ENCODE assay signal across 9 cellular contexts in genomic region chr5:179633501-179634369, GRCh38. TPM values are rescaled to one million over a fixed set of nuclear protein-coding genes. Genes with fewer than 3 reads are reported as not detected.
A peak's percentile ranks its signal among the peaks of the same experiment; 100 is the strongest.
DNase-seq lines count a peak whose midpoint lies in the region; ATAC-seq, FAIRE-seq and TF ChIP-seq lines count a peak whose summit lies in the region.
"Not testable (repeated sequence)": the region's sequence is repeated elsewhere in the genome, so short reads cannot be mapped to it uniquely, and the experiment has no call there.
"Had no signal": no experiment of that assay in that cellular context is flagged by ENCODE, and none has a peak within 500 bp of the region (broad histone marks: within the 10 kb centered on the region; RNA-seq: fewer than 3 reads in every experiment).

No MANE protein-coding gene starts in this region.

- H4K20me1 ChIP-seq in K562 (replicated peaks; ENCODE audit: control insufficient read depth, insufficient read depth, low read length): not testable (repeated sequence)

- H3K9me1 ChIP-seq in K562 (ENCODE audit: control insufficient read depth, insufficient read depth, low read length): not testable (repeated sequence)

- not testable (repeated sequence) for H3K4me1 ChIP-seq in HAP-1; SJSA1 (replicated peaks); K562 (replicated peaks in 1 of 2; ENCODE audit: control insufficient read depth in 2 of 2, insufficient read depth in 2 of 2, low read length in 2 of 2); right cardiac atrium (ENCODE audit: control insufficient read depth, insufficient read depth, low read length); psoas muscle

- BruUV-seq in K562 (replicated peaks; lab: Mats Ljungman, UMichigan): not testable (repeated sequence)

- TF ChIP-seq EP300 in K562 (IDR thresholded peaks at IDR 0.05; ENCODE audit: low read length): not testable (repeated sequence)

- CTCF ChIA-PET in K562 (lab: Yijun Ruan, JAX; ENCODE audit: low intra/inter-chr PET ratio): not testable (repeated sequence)

- H3K9ac ChIP-seq in K562 (ENCODE audit: insufficient read depth in 1 of 2, low read depth in 2 of 2, low read length in 2 of 2): peak overlapping the region in 1 of 2 experiments; percentile 71; a peak in 2 of 4 replicates

- H3K9me3 ChIP-seq in HAP-1; SJSA1 (replicated peaks); K562 (replicated peaks; ENCODE audit: control insufficient read depth, insufficient read depth, low read depth, low read length); right cardiac atrium (ENCODE audit: control insufficient read depth, low read length); psoas muscle: not testable (repeated sequence)

- H3K4me3 ChIP-seq in HAP-1 (peak overlapping the region; percentile 35), SJSA1 (peak overlapping the region; percentile 30), right cardiac atrium (ENCODE audit: low read length) (peak overlapping the region; percentile 35), psoas muscle (peak overlapping the region; percentile 57)
- not testable (repeated sequence) for H3K4me3 ChIP-seq in K562

- FAIRE-seq in K562 (lab: Jason Lieb, UNC): not testable (repeated sequence)

- peak overlapping the region; percentile 52 for H3K4me2 ChIP-seq in K562 (ENCODE audit: insufficient read depth, low read length)

- not testable (repeated sequence) for H2AFZ ChIP-seq in K562 (ENCODE audit: low read depth, low read length)

- WGBS in K562 (ENCODE audit: insufficient coverage, low coverage, missing lambda C conversion rate): 62% methylated on average over 12 of the region's 38 CpGs
- 77% methylated on average over 19 of the region's 38 CpGs for WGBS in right cardiac atrium
- WGBS in psoas muscle, 3 donors: 76 to 82% (median 78%) methylated on average over 19 of the region's 38 CpGs

- not testable (repeated sequence) for H3K79me2 ChIP-seq in K562 (ENCODE audit: control insufficient read depth, insufficient read depth, low read length)

- peak overlapping the region; percentile 67 for H3K27ac ChIP-seq in 22Rv1
- H3K27ac ChIP-seq in SJSA1; K562 (ENCODE audit: extremely low read depth, low read depth, low read length); right cardiac atrium (ENCODE audit: low read length); psoas muscle: not testable (repeated sequence)

- not testable (repeated sequence) for H3K27me3 ChIP-seq in HAP-1 (ENCODE audit: low read depth); SJSA1 (replicated peaks); K562 (ENCODE audit: control insufficient read depth in 2 of 2, insufficient read depth in 2 of 2, low read length in 2 of 2); right cardiac atrium (ENCODE audit: control insufficient read depth, insufficient read depth); psoas muscle (ENCODE audit: insufficient read depth in 3 of 3, low read length in 2 of 3)

- in situ Hi-C loops in HAP-1 (cut with MboI; ENCODE audit: low sequenced_read_pairs); K562 (cut with MboI): not testable (repeated sequence)

- TF ChIP-seq RAD21 in K562 (CRISPR knock-in tag; conservative IDR thresholded peaks at IDR 0.05 in 1 of 2, IDR thresholded peaks at IDR 0.05 in 1 of 2): not testable (repeated sequence)

- intact Hi-C loops in K562 (cut with micrococcal nuclease); right cardiac atrium (cut with DNase I); psoas muscle (cut with DNase I): not testable (repeated sequence)

- TF ChIP-seq POLR2A in K562 (conservative IDR thresholded peaks at IDR 0.05): not testable (repeated sequence)

- ATAC-seq in GM18873 (IDR thresholded peaks at IDR 0.05; ENCODE audit: low FRiP score, unreplicated experiment) (peak; percentile 9), HG03342 (IDR thresholded peaks at IDR 0.05; ENCODE audit: unreplicated experiment) (peak; percentile 58), K562 (peak; percentile 74), psoas muscle (peak in 1 of 4 donors; percentile 1)
- not testable (repeated sequence) for ATAC-seq in right cardiac atrium

- DNase-seq in HAP-1 (ENCODE audit: low spot score in 2 of 2); SJSA1 (ENCODE audit: low read depth in 1 of 2, low spot score in 2 of 2); K562 (ENCODE audit: extremely low read depth in 1 of 4, low spot score in 3 of 4); right cardiac atrium; psoas muscle: not testable (repeated sequence)

- H3K36me3 ChIP-seq in HAP-1 (replicated peaks); SJSA1; K562 (ENCODE audit: control insufficient read depth, insufficient read depth, low read length); psoas muscle (ENCODE audit: insufficient read depth in 1 of 2, low read depth in 1 of 2): not testable (repeated sequence)

- POLR2A ChIA-PET in K562 (lab: Yijun Ruan, JAX): interaction anchor here (1.1 kb wide), 1 partner anchor 10 kb away, joined by 9 read pairs; the partner anchor contains the start of gene HNRNPH1

- not testable (repeated sequence) for TF ChIP-seq CTCF in 22Rv1 (IDR thresholded peaks at IDR 0.05); K562 (IDR thresholded peaks at IDR 0.05 in 2 of 3, conservative IDR thresholded peaks at IDR 0.05 in 1 of 3; ENCODE audit: insufficient read depth in 2 of 3, low read depth in 1 of 3, low read length in 3 of 3); psoas muscle (IDR thresholded peaks at IDR 0.05)

RNA-seq across cellular contexts. Expression of gene HNRNPH1, which starts 10.3 kb away (rescaled TPM):
- total RNA-seq in SJSA1 (2014; rRNA removed; shearing (Covaris generic)): 639 and 733 TPM in 2 replicates
- total RNA-seq in K562 (2011; cell fraction: chromatin; rRNA removed; ENCODE audit: low replicate concordance): 1,523 and 3,571 TPM in 2 replicates
- total RNA-seq in K562 (2011; cell fraction: nucleolus; rRNA removed): 1,055 and 1,232 TPM in 2 replicates
- 1,271 and 1,326 TPM in 2 replicates for total RNA-seq in K562 (2011; cell fraction: nucleoplasm; rRNA removed)
- total RNA-seq in K562 (2014; rRNA removed) (570 and 600 TPM in 2 replicates), K562 (2014; rRNA removed; fragmentation: Illumina TruSeq; extraction: Trizol) (611 and 618 TPM in 2 replicates), K562 (2015; rRNA removed; fragmentation: Illumina TruSeq; extraction: Trizol) (613 and 656 TPM in 2 replicates), K562 (2021) (544 and 561 TPM in 2 replicates), right cardiac atrium (100 to 1,000 TPM; 210 to 253 (median 233) TPM), psoas muscle (100 to 1,000 TPM; 141 to 195 (median 179) TPM)
- polyA plus RNA-seq in K562 (2011; rRNA removed) (418 and 441 TPM in 2 replicates), K562 (2014; fragmentation: Illumina TruSeq; extraction: Trizol) (445 and 534 TPM in 2 replicates), K562 (2014; fragmentation: Nextera tagmentation; extraction: Ambion mirVana) (100 to 1,000 TPM; 103 to 128 TPM), K562 (2014; rRNA removed) (574 and 644 TPM in 2 replicates), right cardiac atrium (121 TPM), psoas muscle (100 to 1,000 TPM; 105 to 226 (median 142) TPM)
- 97.0 and 189 TPM in 2 replicates for polyA plus RNA-seq in K562 (2011; cell fraction: cytosol; rRNA removed)
- 1,217 and 1,257 TPM in 2 replicates for polyA plus RNA-seq in K562 (2011; cell fraction: nucleus; rRNA removed)
- polyA plus RNA-seq in K562 (2012): 259 and 470 TPM in 2 replicates
- polyA minus RNA-seq in K562 (2011; rRNA and poly(A)+ RNA removed): 902 and 960 TPM in 2 replicates
- 599 and 712 TPM in 2 replicates for polyA minus RNA-seq in K562 (2011; cell fraction: cytosol; rRNA and poly(A)+ RNA removed)
- polyA minus RNA-seq in K562 (2011; cell fraction: nucleus; rRNA and poly(A)+ RNA removed): 1,471 and 2,216 TPM in 2 replicates

RNA-seq across cellular contexts. Expression of gene CBY3, which starts 47.1 kb away (rescaled TPM):
- total RNA-seq in SJSA1 (2014; rRNA removed; shearing (Covaris generic)): not detected in 2 replicates
- not detected in 2 replicates for total RNA-seq in K562 (2011; cell fraction: chromatin; rRNA removed; ENCODE audit: low replicate concordance)
- not detected in 2 replicates for total RNA-seq in K562 (2011; cell fraction: nucleolus; rRNA removed)
- not detected in 2 replicates for total RNA-seq in K562 (2011; cell fraction: nucleoplasm; rRNA removed)
- not detected in 2 replicates for total RNA-seq in K562 (2014; rRNA removed)
- total RNA-seq in K562 (2014; rRNA removed; fragmentation: Illumina TruSeq; extraction: Trizol): not detected in 2 replicates
- total RNA-seq in K562 (2015; rRNA removed; fragmentation: Illumina TruSeq; extraction: Trizol): not detected in 2 replicates
- total RNA-seq in K562 (2021): not detected in 2 replicates
- not detected in 2 replicates for polyA plus RNA-seq in K562 (2011; rRNA removed)
- not detected in 2 replicates for polyA plus RNA-seq in K562 (2011; cell fraction: cytosol; rRNA removed)
- polyA plus RNA-seq in K562 (2011; cell fraction: nucleus; rRNA removed): 0.32 TPM in 1 of 2 replicates, not detected in the other
- 0.10 and 0.22 TPM in 2 replicates for polyA plus RNA-seq in K562 (2012)
- not detected in 2 replicates for polyA plus RNA-seq in K562 (2014; fragmentation: Illumina TruSeq; extraction: Trizol)
- polyA plus RNA-seq in K562 (2014; fragmentation: Nextera tagmentation; extraction: Ambion mirVana): not detected
- polyA plus RNA-seq in K562 (2014; rRNA removed): not detected in 2 replicates
- polyA minus RNA-seq in K562 (2011; rRNA and poly(A)+ RNA removed): not detected in 2 replicates
- not detected in 2 replicates for polyA minus RNA-seq in K562 (2011; cell fraction: cytosol; rRNA and poly(A)+ RNA removed)
- 0.44 TPM in 1 of 2 replicates, not detected in the other for polyA minus RNA-seq in K562 (2011; cell fraction: nucleus; rRNA and poly(A)+ RNA removed)
- total RNA-seq in right cardiac atrium: not detected
- polyA plus RNA-seq in right cardiac atrium: not detected
- total RNA-seq in psoas muscle: not detected
- under 1 TPM in 1 of 3 donors, not detected in 2; 0.16 TPM for polyA plus RNA-seq in psoas muscle
- total RNA-seq: endodermal cell had no signal
